Comparison of ENCODE assay signal across 8 cellular contexts in genomic region chr5:149381986-149382338, GRCh38. TPM values are rescaled to one million over a fixed set of nuclear protein-coding genes. Genes with fewer than 3 reads are reported as not detected.
DNase-seq lines count a peak whose midpoint lies in the region; ATAC-seq and TF ChIP-seq lines count a peak whose summit lies in the region.

No MANE protein-coding gene starts in this region.

- ATAC-seq in GM18520 (IDR thresholded peaks at IDR 0.05; ENCODE audit: unreplicated experiment) (peak; percentile 56), HG03432 (IDR thresholded peaks at IDR 0.05; ENCODE audit: unreplicated experiment) (peak; percentile 86), Panc1 (peak; percentile 93)

- peak overlapping the region; percentile 44 for H3K4me3 Mint-ChIP-seq in nephron progenitor cell

- H3K27me3 Mint-ChIP-seq in nephron progenitor cell (ENCODE audit: low read depth, poor library complexity): peaks cover 6% of the 10 kb centered on the region

- in situ Hi-C loops in Panc1 (cut with HindIII; ENCODE audit: low pct_unique_long_range_greater_than_20kb, low sequenced_read_pairs): no loop called here

- no peak overlapping the region for H3K4me2 ChIP-seq in fibroblast of lung (ENCODE audit: extremely low read depth, insufficient read depth, low read length)

- peaks cover 78% of the 10 kb centered on the region for H3K4me1 Mint-ChIP-seq in nephron progenitor cell

- POLR2A ChIA-PET in AG04450 (lab: Yijun Ruan, JAX): interaction anchor here (0.7 to 1.9 kb wide), 10 partner anchors 22 to 57 kb away, joined by 3 to 7 read pairs (median 4); no protein-coding TSS in a partner anchor
- POLR2A ChIA-PET in Panc1 (lab: Charles Lee): no interaction called here

- H3K27me3 ChIP-seq in AG04450 (ENCODE audit: control insufficient read depth, insufficient read depth, low read length) (no peaks in the 10 kb centered on the region), Panc1 (ENCODE audit: control insufficient read depth, insufficient read depth, low read length) (no peaks in the 10 kb centered on the region), fibroblast of lung (ENCODE audit: control insufficient read depth, insufficient read depth, low read length) (no peaks in the 10 kb centered on the region), stomach (no peaks in the 10 kb centered on the region)

- intact Hi-C loops in Panc1 (cut with micrococcal nuclease; ENCODE audit: unreplicated experiment) (loop anchor here (1.0 kb wide), 2 partner anchors 52 to 182 kb away; no protein-coding TSS in a partner anchor), stomach (cut with DNase I; ENCODE audit: low total_unique reads) (loop anchor here (10.0 kb wide), 1 partner anchor 183 kb away; no protein-coding TSS in a partner anchor)

- BruUV-seq in Panc1 (replicated peaks; lab: Mats Ljungman, UMichigan): no TSS peak

- no peak overlapping the region for H3K27ac ChIP-seq in AG04450 (ENCODE audit: low read depth, low read length)
- H3K27ac ChIP-seq in Panc1 (ENCODE audit: low read length): no peak overlapping the region
- peak overlapping the region; percentile 6 for H3K27ac ChIP-seq in fibroblast of lung (ENCODE audit: insufficient read depth, low read length)
- peak overlapping the region; percentile 41 to 94 (median 87) for H3K27ac ChIP-seq in stomach

- CTCF ChIA-PET in AG04450 (lab: Charles Lee): interaction anchor here (0.6 to 8.1 kb wide), 33 partner anchors 8 to 241 kb away, joined by 3 to 138 read pairs (median 6); partner anchors contain the start of genes ABLIM3, CSNK1A1 and PCYOX1L
- CTCF ChIA-PET in Panc1 (lab: Charles Lee): interaction anchor here (1.0 to 1.8 kb wide), 5 partner anchors 10 to 184 kb away, joined by 3 to 13 read pairs (median 6); no protein-coding TSS in a partner anchor

- peak overlapping the region; percentile 80 for H3K27ac Mint-ChIP-seq in nephron progenitor cell

- H3K9me3 Mint-ChIP-seq in nephron progenitor cell: peaks cover under 1% of the 10 kb centered on the region

- no peaks in the 10 kb centered on the region for H3K79me2 ChIP-seq in fibroblast of lung (ENCODE audit: control insufficient read depth, insufficient read depth, low read length)

- TF ChIP-seq EP300 in stomach (IDR thresholded peaks at IDR 0.05): peak; percentile 13

- H3K9me3 ChIP-seq in AG04450 (ENCODE audit: control insufficient read depth, insufficient read depth, low read length) (no peaks in the 10 kb centered on the region), Panc1 (ENCODE audit: control insufficient read depth, insufficient read depth, low read depth, low read length) (no peaks in the 10 kb centered on the region), fibroblast of lung (ENCODE audit: control insufficient read depth, insufficient read depth, low read depth, low read length) (no peaks in the 10 kb centered on the region), stomach (no peaks in the 10 kb centered on the region)

- 34 to 36% (median 35%) methylated on average over 15 to 16 of the region's 16 CpGs for WGBS in stomach, 5 donors

- no peak for DNase-seq in AG04450 (ENCODE audit: low read depth, low spot score)
- DNase-seq in Panc1 (ENCODE audit: low read depth, low spot score): no peak
- peak; percentile 49 for DNase-seq in activated T-helper 1 cell treated with Interleukin-2 at 50 U/mL for 16 hours (ENCODE audit: low read depth)
- peak; percentile 52 to 75 for DNase-seq in fibroblast of lung (ENCODE audit: low read depth in 2 of 2)
- DNase-seq in nephron progenitor cell: peak; percentile 91
- peak; percentile 82 for DNase-seq in stomach

- no peak for TF ChIP-seq POLR2A in stomach (IDR thresholded peaks at IDR 0.05)

- no peak overlapping the region for H3K4me3 ChIP-seq in AG04450 (ENCODE audit: low read depth, low read length)
- H3K4me3 ChIP-seq in Panc1 (ENCODE audit: low read depth in 2 of 2, low read length in 2 of 2): no peak overlapping the region
- no peak overlapping the region for H3K4me3 ChIP-seq in fibroblast of lung (replicated peaks in 1 of 4; ENCODE audit: control extremely low read depth in 1 of 4, insufficient read depth in 1 of 4, low read depth in 3 of 4, low read length in 4 of 4)
- peak overlapping the region in 3 of 4 donors; percentile 19 to 28 (median 21) for H3K4me3 ChIP-seq in stomach

- no peaks in the 10 kb centered on the region for H4K20me1 ChIP-seq in fibroblast of lung (ENCODE audit: control insufficient read depth, extremely low read depth, insufficient read depth, low read length)

- H3K36me3 ChIP-seq in Panc1 (ENCODE audit: control insufficient read depth, insufficient read depth, low read length) (no peaks in the 10 kb centered on the region), fibroblast of lung (ENCODE audit: control insufficient read depth, insufficient read depth, low read length) (no peaks in the 10 kb centered on the region), stomach (no peaks in the 10 kb centered on the region)

- no peak overlapping the region for H2AFZ ChIP-seq in fibroblast of lung (ENCODE audit: low read length)

- H3K4me1 ChIP-seq in Panc1 (ENCODE audit: control insufficient read depth, insufficient read depth, low read length): 0 out of 2 replicates have a peak, but pooled peaks cover 3% of the 10 kb centered on the region
- H3K4me1 ChIP-seq in fibroblast of lung (ENCODE audit: control insufficient read depth, extremely low read depth, insufficient read depth, low read length): peaks cover 31% of the 10 kb centered on the region
- peaks cover 17 to 69% (median 32%) of the 10 kb centered on the region in 4 donors for H3K4me1 ChIP-seq in stomach

- H3K9ac ChIP-seq in fibroblast of lung (ENCODE audit: insufficient read depth, low read length): no peak overlapping the region

- TF ChIP-seq CTCF in AG04450 (IDR thresholded peaks at IDR 0.05; ENCODE audit: low read depth, low read length) (peak; percentile 96), Panc1 (IDR thresholded peaks at IDR 0.05) (peak; percentile 97), fibroblast of lung (conservative IDR thresholded peaks at IDR 0.05 in 1 of 2, IDR thresholded peaks at IDR 0.05 in 1 of 2; ENCODE audit: low read depth in 1 of 2, low read length in 2 of 2) (peak; percentile 78 to 95), nephron progenitor cell (IDR thresholded peaks at IDR 0.05) (peak; percentile 84), stomach (IDR thresholded peaks at IDR 0.05) (peak in 6 of 7 experiments; percentile 55 to 95 (median 85))

- H3K36me3 Mint-ChIP-seq in nephron progenitor cell (ENCODE audit: low read depth): no peaks in the 10 kb centered on the region

RNA-seq across cellular contexts. Expression of gene IL17B, which starts 2.9 kb away (rescaled TPM):
- polyA plus RNA-seq in AG04450 (2011; rRNA removed) (0.24 TPM in 1 of 2 replicates, not detected in the other), fibroblast of lung (0.34 TPM in 1 of 2 replicates, not detected in the other), stomach (1 to 10 TPM in 2 of 3 donors, under 1 TPM in 1; 0.56 to 5.6 (median 1.8) TPM)
- 0.41 TPM in 1 of 2 replicates, not detected in the other for polyA minus RNA-seq in AG04450 (2011; rRNA and poly(A)+ RNA removed)
- total RNA-seq in Panc1 (2021; ENCODE audit: unreplicated experiment) (not detected), fibroblast of lung (not detected in 2 replicates), stomach (10 to 100 TPM in 1 of 5 donors, 1 to 10 TPM in 1, not detected in 3; 1.7 to 31.0 TPM)
- polyA plus RNA-seq in Panc1 (2012; ENCODE audit: insufficient read length): not detected
- polyA plus RNA-seq in fibroblast of lung (2012): not detected in 2 replicates
- not detected in 2 replicates for polyA minus RNA-seq in fibroblast of lung (ENCODE audit: low replicate concordance)

RNA-seq across cellular contexts. Expression of gene PCYOX1L, which starts 24.1 kb away (rescaled TPM):
- polyA plus RNA-seq in AG04450 (2011; rRNA removed) (11.0 and 11.8 TPM in 2 replicates), fibroblast of lung (9.1 and 11.3 TPM in 2 replicates), stomach (1 to 10 TPM; 2.1 to 5.2 (median 2.3) TPM)
- polyA minus RNA-seq in AG04450 (2011; rRNA and poly(A)+ RNA removed): 6.2 and 7.5 TPM in 2 replicates
- total RNA-seq in Panc1 (2021; ENCODE audit: unreplicated experiment) (7.0 TPM), fibroblast of lung (4.9 and 7.6 TPM in 2 replicates), stomach (10 to 100 TPM in 1 of 5 donors, 1 to 10 TPM in 3, not detected in 1; 3.0 to 13.4 (median 4.3) TPM)
- 10.0 TPM for polyA plus RNA-seq in Panc1 (2012; ENCODE audit: insufficient read length)
- 7.1 and 9.4 TPM in 2 replicates for polyA plus RNA-seq in fibroblast of lung (2012)
- polyA minus RNA-seq in fibroblast of lung (ENCODE audit: low replicate concordance): 12.6 and 15.1 TPM in 2 replicates

RNA-seq across cellular contexts. Expression of gene GRPEL2, which starts 36.7 kb away (rescaled TPM):
- 15.0 and 21.6 TPM in 2 replicates for polyA plus RNA-seq in AG04450 (2011; rRNA removed)
- 30.5 and 31.8 TPM in 2 replicates for polyA minus RNA-seq in AG04450 (2011; rRNA and poly(A)+ RNA removed)
- total RNA-seq in Panc1 (2021; ENCODE audit: unreplicated experiment): 30.1 TPM
- 14.3 TPM for polyA plus RNA-seq in Panc1 (2012; ENCODE audit: insufficient read length)
- total RNA-seq in fibroblast of lung: 29.6 and 30.8 TPM in 2 replicates
- polyA plus RNA-seq in fibroblast of lung: 14.9 and 15.3 TPM in 2 replicates
- 7.3 TPM in 2 replicates for polyA plus RNA-seq in fibroblast of lung (2012)
- 2.5 and 4.6 TPM in 2 replicates for polyA minus RNA-seq in fibroblast of lung (ENCODE audit: low replicate concordance)
- 10 to 100 TPM in 3 of 5 donors, 1 to 10 TPM in 2; 1.4 to 19.1 (median 13.8) TPM for total RNA-seq in stomach
- 1 to 10 TPM; 4.7 to 5.3 (median 5.2) TPM for polyA plus RNA-seq in stomach

Comparison
In these comparisons a context has a peak if more than half of its experiments do, and no peak if none do; other contexts are left out.
1. DNase-seq: peak in activated T-helper 1 cell treated with Interleukin-2 at 50 U/mL for 16 hours (single experiment), fibroblast of lung (2 of 2), nephron progenitor cell (single experiment) and stomach (single experiment); none in AG04450 (single experiment) and Panc1 (single experiment).
2. H3K27ac ChIP-seq: peak in fibroblast of lung (single experiment) and stomach (5 of 5); none in AG04450 (single experiment) and Panc1 (single experiment).
3. H3K4me3 ChIP-seq: peak in stomach (3 of 4); none in AG04450 (single experiment), Panc1 (0 of 2) and fibroblast of lung (0 of 4).
4. Peak in every context shown above with its lines, with median percentiles within 50 percentile points of each other: CTCF ChIP-seq and ATAC-seq.